9 cellular contexts compared by ENCODE assay signal in the genomic region with DNA sequence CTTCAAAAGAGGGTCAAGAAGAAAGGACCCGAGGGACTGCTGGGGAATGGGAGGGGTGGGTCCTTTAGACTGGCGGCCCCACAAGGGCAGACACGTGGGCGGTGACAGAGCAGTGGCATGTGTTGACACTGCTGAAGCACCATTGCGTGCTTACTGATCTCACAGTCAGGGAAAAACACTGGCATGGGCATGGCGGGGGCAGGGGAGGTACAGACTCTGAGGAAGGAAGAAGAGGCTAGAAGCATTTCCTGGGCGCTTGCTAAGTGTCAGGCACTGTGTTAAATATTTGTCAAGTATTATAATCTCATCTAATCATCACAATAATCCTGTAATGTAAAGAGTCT.
DNase-seq lines count a peak whose midpoint lies in the region; ATAC-seq and TF ChIP-seq lines count a peak whose summit lies in the region.
"Had no signal": no experiment of that assay in that cellular context is flagged by ENCODE, and none has a peak within 500 bp of the region (broad histone marks: within the 10 kb centered on the region; RNA-seq: fewer than 3 reads in every experiment).

No MANE protein-coding gene starts in this region.

- H3K36me3 Mint-ChIP-seq in activated CD4-positive, alpha-beta T cell treated with anti-CD3 and anti-CD28 coated beads, Interleukin-2, amount 10 ng/mL, durations not matched to agents 7 days and 5 days (ENCODE audit: low read depth) = peaks cover 22% of the 10 kb centered on the region
- no peaks in the 10 kb centered on the region for H3K36me3 Mint-ChIP-seq in endothelial cell (ENCODE audit: low read depth, unreplicated experiment)
- peaks cover 45 to 62% of the 10 kb centered on the region in 2 donors for H3K36me3 Mint-ChIP-seq in stimulated activated naive B cell treated with anti-CD40 and anti-IgM and Interleukin-4, amounts not matched to agents 10 μg/mL and 1 μg/mL and 100 μg/mL, for 72 hours

- H3K4me1 Mint-ChIP-seq in activated CD4-positive, alpha-beta T cell treated with anti-CD3 and anti-CD28 coated beads, Interleukin-2, amount 10 ng/mL, durations not matched to agents 7 days and 5 days = peaks cover 39% of the 10 kb centered on the region
- peaks cover 16% of the 10 kb centered on the region for H3K4me1 Mint-ChIP-seq in endothelial cell (ENCODE audit: unreplicated experiment)
- peaks cover 53 to 58% of the 10 kb centered on the region in 2 donors for H3K4me1 Mint-ChIP-seq in stimulated activated naive B cell treated with anti-CD40 and anti-IgM and Interleukin-4, amounts not matched to agents 10 μg/mL and 1 μg/mL and 100 μg/mL, for 72 hours

- H3K4me1 ChIP-seq in prostate gland (replicated peaks) = no peaks in the 10 kb centered on the region
- no peaks in the 10 kb centered on the region for H3K4me1 ChIP-seq in PC-3 (ENCODE audit: insufficient read depth, low read length)

- intact Hi-C loops in prostate gland (cut with DNase I) = no loop called here
- intact Hi-C loops in PC-3 (cut with micrococcal nuclease) = no loop called here

- H3K36me3 ChIP-seq in prostate gland = no peaks in the 10 kb centered on the region
- H3K36me3 ChIP-seq in PC-3 (ENCODE audit: low read depth, low read length) = no peaks in the 10 kb centered on the region

- peak overlapping the region; percentile 10 for H3K4me3 Mint-ChIP-seq in activated CD4-positive, alpha-beta T cell treated with anti-CD3 and anti-CD28 coated beads, Interleukin-2, amount 10 ng/mL, durations not matched to agents 7 days and 5 days
- peak overlapping the region; percentile 44 for H3K4me3 Mint-ChIP-seq in endothelial cell (ENCODE audit: unreplicated experiment)
- H3K4me3 Mint-ChIP-seq in stimulated activated naive B cell treated with anti-CD40 and anti-IgM and Interleukin-4, amounts not matched to agents 10 μg/mL and 1 μg/mL and 100 μg/mL, for 72 hours = peak overlapping the region; percentile 32 to 35

- CTCF ChIA-PET in activated CD4-positive, alpha-beta T cell treated with anti-CD3 and anti-CD28 coated beads, Interleukin-2, amount 10 ng/mL, durations not matched to agents 7 days and 5 days (lab: Charles Lee) = interaction anchor here (1.1 to 1.4 kb wide), 3 partner anchors 23 to 31 kb away, joined by 3 read pairs; no protein-coding TSS in a partner anchor
- CTCF ChIA-PET in PC-3 (lab: Charles Lee) = no interaction called here

- TF ChIP-seq CTCF in endothelial cell (IDR thresholded peaks at IDR 0.05; ENCODE audit: unreplicated experiment) (no peak), prostate gland (IDR thresholded peaks at IDR 0.05) (no peak), GM13976 (IDR thresholded peaks at IDR 0.05; ENCODE audit: borderline replicate concordance, control extremely low read depth, extremely low read depth, insufficient read depth, missing control alignments) (no peak), PC-3 (conservative IDR thresholded peaks at IDR 0.05; ENCODE audit: low read depth, low read length) (no peak)

- H4K20me1 ChIP-seq in PC-3 (ENCODE audit: low read length) = no peaks in the 10 kb centered on the region

- no peaks in the 10 kb centered on the region for H3K79me2 ChIP-seq in PC-3 (ENCODE audit: low read length)

- no peaks in the 10 kb centered on the region for H3K9me3 Mint-ChIP-seq in activated CD4-positive, alpha-beta T cell treated with anti-CD3 and anti-CD28 coated beads, Interleukin-2, amount 10 ng/mL, durations not matched to agents 7 days and 5 days
- no peaks in the 10 kb centered on the region for H3K9me3 Mint-ChIP-seq in endothelial cell (ENCODE audit: unreplicated experiment)
- no peaks in the 10 kb centered on the region for H3K9me3 Mint-ChIP-seq in stimulated activated naive B cell treated with anti-CD40 and anti-IgM and Interleukin-4, amounts not matched to agents 10 μg/mL and 1 μg/mL and 100 μg/mL, for 72 hours

- no peaks in the 10 kb centered on the region for H3F3A ChIP-seq in PC-3 (ENCODE audit: low read length, unreplicated experiment)

- BruUV-seq in PC-3 (replicated peaks; lab: Mats Ljungman, UMichigan) = no TSS peak

- H3K9me3 ChIP-seq in prostate gland = no peaks in the 10 kb centered on the region
- H3K9me3 ChIP-seq in PC-3 (ENCODE audit: low read length) = no peaks in the 10 kb centered on the region

- H3K27ac ChIP-seq in prostate gland (no peak overlapping the region), PC-3 (ENCODE audit: low read length) (no peak overlapping the region)

- POLR2A ChIA-PET in activated CD4-positive, alpha-beta T cell treated with anti-CD3 and anti-CD28 coated beads, Interleukin-2, amount 10 ng/mL, durations not matched to agents 7 days and 5 days (lab: Charles Lee) = no interaction called here
- POLR2A ChIA-PET in PC-3 (lab: Charles Lee; ENCODE audit: unreplicated experiment) = no interaction called here

- H3K4me3 ChIP-seq in prostate gland = no peak overlapping the region
- no peak overlapping the region for H3K4me3 ChIP-seq in PC-3 (ENCODE audit: low read length)

- DNase-seq in NCI-H748 (lab: John Stamatoyannopoulos, UW; ENCODE audit: unreplicated experiment) (peak; percentile 69), NCI-H748 treated with DMSO at 0.1 percent for 48 hours (lab: John Stamatoyannopoulos, UW) (no peak), endothelial cell (ENCODE audit: low spot score) (no peak), prostate gland (ENCODE audit: low spot score) (no peak), GM13976 (ENCODE audit: low spot score) (no peak), PC-3 (no peak)
- peak; percentile 37 for DNase-seq in activated CD4-positive, alpha-beta T cell treated with anti-CD3 and anti-CD28 coated beads, Interleukin-2, amount 10 ng/mL, durations not matched to agents 7 days and 5 days
- no peak for DNase-seq in stimulated activated naive B cell treated with anti-CD40 and anti-IgM and Interleukin-4, amounts not matched to agents 10 μg/mL and 1 μg/mL and 100 μg/mL, for 72 hours
- DNase-seq: occipital lobe had no signal

- H3K9me2 ChIP-seq in PC-3 (replicated peaks; ENCODE audit: low read length) = no peaks in the 10 kb centered on the region

- H3K27me3 ChIP-seq in prostate gland (replicated peaks; ENCODE audit: insufficient read depth) (no peaks in the 10 kb centered on the region), PC-3 (ENCODE audit: low read length) (no peaks in the 10 kb centered on the region)

- no peak overlapping the region for H3K9ac ChIP-seq in PC-3 (ENCODE audit: low read length)

- H3K4me2 ChIP-seq in PC-3 (ENCODE audit: low read length) = no peak overlapping the region

- WGBS in prostate gland = 51% methylated on average over 7 of the region's 7 CpGs

- ATAC-seq in stimulated activated naive B cell treated with anti-CD40 and anti-IgM and Interleukin-4, amounts not matched to agents 10 μg/mL and 1 μg/mL and 100 μg/mL, for 72 hours (replicated peaks) = peak; percentile 44
- no peak for ATAC-seq in PC-3

- H2AFZ ChIP-seq in PC-3 (ENCODE audit: low read length) = no peak overlapping the region

- no peak for TF ChIP-seq POLR2A in prostate gland (IDR thresholded peaks at IDR 0.05)

- in situ Hi-C loops in GM13976 (cut with MboI; ENCODE audit: low sequenced_read_pairs, unreplicated experiment) = no loop called here

- peak overlapping the region; percentile 90 for H3K27ac Mint-ChIP-seq in activated CD4-positive, alpha-beta T cell treated with anti-CD3 and anti-CD28 coated beads, Interleukin-2, amount 10 ng/mL, durations not matched to agents 7 days and 5 days
- H3K27ac Mint-ChIP-seq in endothelial cell (ENCODE audit: unreplicated experiment) = peak overlapping the region; percentile 89
- H3K27ac Mint-ChIP-seq in stimulated activated naive B cell treated with anti-CD40 and anti-IgM and Interleukin-4, amounts not matched to agents 10 μg/mL and 1 μg/mL and 100 μg/mL, for 72 hours = peak overlapping the region; percentile 81

- no peaks in the 10 kb centered on the region for H3K27me3 Mint-ChIP-seq in activated CD4-positive, alpha-beta T cell treated with anti-CD3 and anti-CD28 coated beads, Interleukin-2, amount 10 ng/mL, durations not matched to agents 7 days and 5 days
- peaks cover 5% of the 10 kb centered on the region for H3K27me3 Mint-ChIP-seq in endothelial cell (ENCODE audit: unreplicated experiment)
- H3K27me3 Mint-ChIP-seq in stimulated activated naive B cell treated with anti-CD40 and anti-IgM and Interleukin-4, amounts not matched to agents 10 μg/mL and 1 μg/mL and 100 μg/mL, for 72 hours = no peaks in the 10 kb centered on the region

Comparison
In these comparisons a context has a peak if more than half of its experiments do, and no peak if none do; other contexts are left out.
1. DNase-seq: peak in NCI-H748 (single experiment) and activated CD4-positive, alpha-beta T cell treated with anti-CD3 and anti-CD28 coated beads, Interleukin-2, amount 10 ng/mL, durations not matched to agents 7 days and 5 days (single experiment); none in NCI-H748 treated with DMSO at 0.1 percent for 48 hours (single experiment), endothelial cell (single experiment), stimulated activated naive B cell treated with anti-CD40 and anti-IgM and Interleukin-4, amounts not matched to agents 10 μg/mL and 1 μg/mL and 100 μg/mL, for 72 hours (single experiment), prostate gland (single experiment), GM13976 (single experiment) and PC-3 (single experiment).
2. Peak in every context shown above with its lines, with median percentiles within 50 percentile points of each other: H3K27ac Mint-ChIP-seq and H3K4me3 Mint-ChIP-seq.